9 cellular contexts compared by ENCODE assay signal in genomic region chr5:139654875-139655491, GRCh38. TPM values are rescaled to one million over a fixed set of nuclear protein-coding genes. Genes with fewer than 3 reads are reported as not detected.
DNase-seq lines count a peak whose midpoint lies in the region; ATAC-seq and TF ChIP-seq lines count a peak whose summit lies in the region.
"Had no signal": no experiment of that assay in that cellular context is flagged by ENCODE, and none has a peak within 500 bp of the region (broad histone marks: within the 10 kb centered on the region; RNA-seq: fewer than 3 reads in every experiment).

No MANE protein-coding gene starts in this region.

- H3K4me3 Mint-ChIP-seq in activated CD8-positive, alpha-beta memory T cell treated with anti-CD3 and anti-CD28 coated beads, Interleukin-2, amount 10 ng/mL, durations not matched to agents 7 days and 5 days, result no peak overlapping the region

- intact Hi-C loops in heart left ventricle (cut with DNase I), result loop anchor here in 3 of 10 donors (5.0 kb wide), 1 partner anchor 32 kb away; no protein-coding TSS in a partner anchor

- ATAC-seq in heart left ventricle, result peak; percentile 8 to 30 (median 14)
- no peak for ATAC-seq in activated CD8-positive, alpha-beta memory T cell treated with anti-CD3 and anti-CD28 coated beads, Interleukin-2, amount 10 ng/mL, durations not matched to agents 7 days and 5 days

- H3K4me1 ChIP-seq in SJSA1 (replicated peaks) (peaks cover 100% of the 10 kb centered on the region), heart left ventricle (peaks cover 42 to 100% (median 95%) of the 10 kb centered on the region in 12 donors)

- no peak for TF ChIP-seq POLR2A in heart left ventricle (IDR thresholded peaks at IDR 0.05)

- CTCF ChIA-PET in activated CD8-positive, alpha-beta memory T cell treated with anti-CD3 and anti-CD28 coated beads, Interleukin-2, amount 10 ng/mL, durations not matched to agents 7 days and 5 days (lab: Charles Lee), result interaction anchor here (0.6 to 1.4 kb wide), 3 partner anchors 10 to 112 kb away, joined by 3 to 8 read pairs (median 3); no protein-coding TSS in a partner anchor

- no peaks in the 10 kb centered on the region for H3K9me3 Mint-ChIP-seq in activated CD8-positive, alpha-beta memory T cell treated with anti-CD3 and anti-CD28 coated beads, Interleukin-2, amount 10 ng/mL, durations not matched to agents 7 days and 5 days (ENCODE audit: low read depth)

- no peaks in the 10 kb centered on the region for H3K36me3 Mint-ChIP-seq in activated CD8-positive, alpha-beta memory T cell treated with anti-CD3 and anti-CD28 coated beads, Interleukin-2, amount 10 ng/mL, durations not matched to agents 7 days and 5 days

- peaks cover 33% of the 10 kb centered on the region for H3K4me1 Mint-ChIP-seq in activated CD8-positive, alpha-beta memory T cell treated with anti-CD3 and anti-CD28 coated beads, Interleukin-2, amount 10 ng/mL, durations not matched to agents 7 days and 5 days

- no peak overlapping the region for H3K27ac Mint-ChIP-seq in activated CD8-positive, alpha-beta memory T cell treated with anti-CD3 and anti-CD28 coated beads, Interleukin-2, amount 10 ng/mL, durations not matched to agents 7 days and 5 days

- peaks cover 29% of the 10 kb centered on the region for H3K27me3 Mint-ChIP-seq in activated CD8-positive, alpha-beta memory T cell treated with anti-CD3 and anti-CD28 coated beads, Interleukin-2, amount 10 ng/mL, durations not matched to agents 7 days and 5 days

- peak overlapping the region; percentile 77 for H3K27ac ChIP-seq in SJSA1
- H3K27ac ChIP-seq in heart left ventricle, result peak overlapping the region; percentile 82 to 98 (median 92)

- H3K36me3 ChIP-seq in SJSA1 (peaks cover 21% of the 10 kb centered on the region), heart left ventricle (no peaks in the 10 kb centered on the region)

- 42 to 49% (median 45%) methylated on average over 12 to 13 of the region's 13 CpGs for WGBS in heart left ventricle, 4 donors

- H3K27me3 ChIP-seq in SJSA1 (replicated peaks), result no peaks in the 10 kb centered on the region
- peaks cover 0 to 5% (median 0%) of the 10 kb centered on the region in 9 donors for H3K27me3 ChIP-seq in heart left ventricle

- peak overlapping the region; percentile 31 for H3K4me3 ChIP-seq in AG10803 (ENCODE audit: low read length)
- H3K4me3 ChIP-seq in SJSA1, result no peak overlapping the region
- peak overlapping the region in 4 of 12 donors; percentile 10 to 25 (median 19) for H3K4me3 ChIP-seq in heart left ventricle

- TF ChIP-seq CTCF in AG10803 (conservative IDR thresholded peaks at IDR 0.05; ENCODE audit: low read length) (no peak), heart left ventricle (IDR thresholded peaks at IDR 0.05) (peak in 2 of 12 donors; percentile 12 to 17)

- no peak for DNase-seq in AG10803 (ENCODE audit: low read depth)
- DNase-seq in SJSA1 (ENCODE audit: low read depth in 1 of 2, low spot score in 2 of 2), result peak in 1 of 2 experiments; percentile 47
- peak in 4 of 5 donors; percentile 47 to 76 (median 59) for DNase-seq in heart left ventricle
- peak; percentile 39 for DNase-seq in pons (ENCODE audit: low spot score)
- DNase-seq in cerebellar cortex (ENCODE audit: low spot score), result no peak
- no peak for DNase-seq in activated T-cell treated with anti-CD3 and anti-CD28 coated beads, Interleukin-2, amount 50 U/mL, for 48 hours
- no peak for DNase-seq in HK-2 (ENCODE audit: unreplicated experiment)
- DNase-seq in activated CD8-positive, alpha-beta memory T cell treated with anti-CD3 and anti-CD28 coated beads, Interleukin-2, amount 10 ng/mL, durations not matched to agents 7 days and 5 days, result no peak
- DNase-seq: NCI-H446 treated with DMSO at 0.1 percent for 48 hours had no signal

- H3K9me3 ChIP-seq in SJSA1 (replicated peaks), result no peaks in the 10 kb centered on the region
- no peaks in the 10 kb centered on the region for H3K9me3 ChIP-seq in heart left ventricle

RNA-seq across cellular contexts. Expression of gene CXXC5, which starts 6.8 kb away (rescaled TPM):
- 101 and 114 TPM in 2 replicates for total RNA-seq in SJSA1 (2014; rRNA removed; shearing (Covaris generic))
- total RNA-seq in heart left ventricle, result 10 to 100 TPM; 29.8 to 74.6 (median 36.3) TPM
- polyA plus RNA-seq in heart left ventricle, result 10 to 100 TPM; 32.8 to 44.5 TPM
- 1 to 10 TPM; 1.8 to 4.1 TPM for total RNA-seq in activated CD8-positive, alpha-beta memory T cell treated with anti-CD3 and anti-CD28 coated beads, Interleukin-2, amount 10 ng/mL, durations not matched to agents 7 days and 5 days

Comparison
In these comparisons a context has a peak if more than half of its experiments do, and no peak if none do; other contexts are left out.
1. DNase-seq: peak in heart left ventricle (4 of 5) and pons (single experiment); none in AG10803 (single experiment), cerebellar cortex (single experiment), activated T-cell treated with anti-CD3 and anti-CD28 coated beads, Interleukin-2, amount 50 U/mL, for 48 hours (0 of 2), HK-2 (single experiment) and activated CD8-positive, alpha-beta memory T cell treated with anti-CD3 and anti-CD28 coated beads, Interleukin-2, amount 10 ng/mL, durations not matched to agents 7 days and 5 days (single experiment).
2. RNA of gene CXXC5, which starts 6.8 kb away (total RNA-seq): 101 to 114 TPM in SJSA1 and 29.8 to 74.6 TPM in heart left ventricle; 1.8 to 4.1 TPM in activated CD8-positive, alpha-beta memory T cell treated with anti-CD3 and anti-CD28 coated beads, Interleukin-2, amount 10 ng/mL, durations not matched to agents 7 days and 5 days; every median in the first group is over 4 times any median in the second.